14 cellular contexts compared by ENCODE assay signal in the genomic region with DNA sequence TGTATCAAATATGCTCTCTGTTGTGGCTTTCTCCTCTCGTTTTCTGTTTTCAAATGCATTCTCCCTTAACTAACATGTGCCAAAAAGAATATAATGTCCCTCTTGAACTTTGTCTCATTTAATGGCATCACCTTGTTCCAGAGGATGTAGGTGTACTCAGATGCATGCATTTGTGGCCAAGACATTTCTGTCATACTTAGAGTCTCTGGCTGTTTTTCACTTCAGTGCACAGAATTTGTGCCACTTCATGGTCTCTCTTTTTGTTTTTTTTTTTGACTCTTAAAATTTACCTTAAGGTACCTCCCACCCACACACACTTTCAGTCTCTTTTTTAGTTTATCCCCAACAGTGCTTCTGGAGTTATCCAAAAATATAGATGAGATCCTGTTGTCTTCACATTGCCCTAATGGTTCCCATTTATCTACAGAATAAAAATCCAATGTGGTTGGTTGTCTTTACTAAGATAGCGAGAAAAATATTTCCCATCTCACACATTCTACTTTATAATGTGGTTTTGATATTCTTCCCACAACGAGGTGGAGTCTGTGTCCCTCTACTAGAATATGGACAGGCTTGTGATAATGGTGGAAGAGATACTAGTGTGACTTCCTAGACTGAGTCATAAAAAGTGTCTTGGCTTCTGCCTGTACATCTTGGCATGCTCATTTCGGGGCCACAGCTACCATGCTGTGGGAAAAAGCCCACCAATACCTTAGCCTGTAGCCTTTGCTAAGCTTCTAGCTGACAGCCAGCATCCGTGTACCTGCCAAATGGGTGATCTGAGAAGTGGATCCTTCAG.
DNase-seq lines count a peak whose midpoint lies in the region; ATAC-seq, FAIRE-seq and TF ChIP-seq lines count a peak whose summit lies in the region.
"Had no signal": no experiment of that assay in that cellular context is flagged by ENCODE, and none has a peak within 500 bp of the region (broad histone marks: within the 10 kb centered on the region; RNA-seq: fewer than 3 reads in every experiment).

No MANE protein-coding gene starts in this region.

- H3K4me1 Mint-ChIP-seq in activated naive CD8-positive, alpha-beta T cell treated with anti-CD3 and anti-CD28 coated beads for 36 hours = peaks cover 27% of the 10 kb centered on the region

- ATAC-seq in GM19328 (IDR thresholded peaks at IDR 0.05; ENCODE audit: unreplicated experiment) (peak; percentile 51), HG02870 (IDR thresholded peaks at IDR 0.05; ENCODE audit: unreplicated experiment) (peak; percentile 68), left ventricle myocardium superior (no peak)

- intact Hi-C loops in left ventricle myocardium superior (cut with micrococcal nuclease) = no loop called here

- no peaks in the 10 kb centered on the region for H3K27me3 Mint-ChIP-seq in activated naive CD8-positive, alpha-beta T cell treated with anti-CD3 and anti-CD28 coated beads for 36 hours

- H3K4me3 Mint-ChIP-seq in activated naive CD8-positive, alpha-beta T cell treated with anti-CD3 and anti-CD28 coated beads for 36 hours = no peak overlapping the region

- TF ChIP-seq POLR2A in GM12891 (IDR thresholded peaks at IDR 0.05; ENCODE audit: low read depth, low read length) = no peak

- H3K36me3 Mint-ChIP-seq in activated naive CD8-positive, alpha-beta T cell treated with anti-CD3 and anti-CD28 coated beads for 36 hours = peaks cover 17% of the 10 kb centered on the region

- FAIRE-seq in GM12891 (lab: Jason Lieb, UNC) = peak; percentile 31

- peak overlapping the region; percentile 23 for H3K27ac Mint-ChIP-seq in activated naive CD8-positive, alpha-beta T cell treated with anti-CD3 and anti-CD28 coated beads for 36 hours

- no peak for DNase-seq in GM12891 (ENCODE audit: insufficient read length, low spot score)
- no peak for DNase-seq in activated naive CD8-positive, alpha-beta T cell treated with anti-CD3 and anti-CD28 coated beads for 36 hours
- DNase-seq in AG08396 (ENCODE audit: low spot score) = no peak
- DNase-seq in activated effector memory CD4-positive, alpha-beta T cell treated with anti-CD3 and anti-CD28 coated beads, Interleukin-2, amount 50 U/mL, for 16 hours = no peak
- no peak for DNase-seq in left ventricle myocardium superior
- no peak for DNase-seq in DMS53 treated with DMSO at 0.1 percent for 48 hours (lab: John Stamatoyannopoulos, UW; ENCODE audit: unreplicated experiment)
- DNase-seq: activated CD4-positive, CD25-positive, alpha-beta regulatory T cell; effector memory CD4-positive, alpha-beta T cell; glutamatergic neuron; H7; Peyer's patch; T-helper 9 cell had no signal

- no peaks in the 10 kb centered on the region for H3K9me3 Mint-ChIP-seq in activated naive CD8-positive, alpha-beta T cell treated with anti-CD3 and anti-CD28 coated beads for 36 hours

TF ChIP-seq in GM12891, 5 proteins besides CTCF, POLR2A, EP300 and RAD21:
- TF ChIP-seq TAF1 (IDR thresholded peaks at IDR 0.05; ENCODE audit: low read depth, low read length) (no peak), POLR2AphosphoS5 (IDR thresholded peaks at IDR 0.05; ENCODE audit: low read depth, low read length) (no peak), SPI1 (IDR thresholded peaks at IDR 0.05; ENCODE audit: low read depth, low read length) (no peak), PAX5 (IDR thresholded peaks at IDR 0.05; ENCODE audit: insufficient read depth, low read length, severe bottlenecking) (no peak), POU2F2 (IDR thresholded peaks at IDR 0.05; ENCODE audit: low read depth, low read length) (no peak)
TF ChIP-seq in GM12891: peak in this region for 0.
